ENCODE assay signal across 15 cellular contexts in genomic region chr15:31347981-31348803, GRCh38. TPM values are rescaled to one million over a fixed set of nuclear protein-coding genes. Genes with fewer than 3 reads are reported as not detected.
A peak's percentile ranks its signal among the peaks of the same experiment; 100 is the strongest.
DNase-seq lines count a peak whose midpoint lies in the region; ATAC-seq and TF ChIP-seq lines count a peak whose summit lies in the region.
"Had no signal": no experiment of that assay in that cellular context is flagged by ENCODE, and none has a peak within 500 bp of the region (broad histone marks: within the 10 kb centered on the region; RNA-seq: fewer than 3 reads in every experiment).

No MANE protein-coding gene starts in this region.

- peaks cover 100% of the 10 kb centered on the region for H3K79me2 ChIP-seq in MM.1S (ENCODE audit: low read length)

- no peak for ATAC-seq in CD8-positive, alpha-beta T cell
- ATAC-seq in central memory CD8-positive, alpha-beta T cell (replicated peaks; ENCODE audit: extremely low read depth, poor library complexity, severe bottlenecking): no peak
- no peak for ATAC-seq in psoas muscle
- no peak for ATAC-seq in HG02610 (IDR thresholded peaks at IDR 0.05; ENCODE audit: unreplicated experiment)
- ATAC-seq in GM21367 (IDR thresholded peaks at IDR 0.05; ENCODE audit: unreplicated experiment): no peak
- ATAC-seq: right lobe of liver had no signal

- H3K9me3 ChIP-seq in CD8-positive, alpha-beta T cell (ENCODE audit: low read length): no peaks in the 10 kb centered on the region
- no peaks in the 10 kb centered on the region for H3K9me3 ChIP-seq in MM.1S (replicated peaks; ENCODE audit: insufficient read depth, low read length)
- H3K9me3 ChIP-seq in psoas muscle: no peaks in the 10 kb centered on the region
- H3K9me3 ChIP-seq: right lobe of liver had no signal

- H3K27ac Mint-ChIP-seq in CD8-positive, alpha-beta T cell: peak overlapping the region; percentile 97
- peak overlapping the region; percentile 99 for H3K27ac Mint-ChIP-seq in central memory CD8-positive, alpha-beta T cell (ENCODE audit: low read depth)
- H3K27ac Mint-ChIP-seq: nephron had no signal

- peak overlapping the region; percentile 91 for H3K4me3 Mint-ChIP-seq in CD8-positive, alpha-beta T cell
- peak overlapping the region; percentile 96 for H3K4me3 Mint-ChIP-seq in central memory CD8-positive, alpha-beta T cell
- H3K4me3 Mint-ChIP-seq: H9, nephron had no signal

- peak in 1 of 7 experiments; percentile 29 for DNase-seq in CD8-positive, alpha-beta T cell
- DNase-seq in MM.1S: no peak
- DNase-seq in central memory CD8-positive, alpha-beta T cell (ENCODE audit: low spot score in 2 of 2): no peak
- DNase-seq in psoas muscle: peak in 1 of 2 donors; percentile 39
- no peak for DNase-seq in NCI-H2196 (lab: John Stamatoyannopoulos, UW; ENCODE audit: unreplicated experiment)
- DNase-seq: H9, Karpas-422, kidney glomerular epithelial cell, NCI-H2081, NCI-H82, SHP77 treated with DMSO at 0.1 percent for 48 hours had no signal

- H3K4me1 ChIP-seq in CD8-positive, alpha-beta T cell (ENCODE audit: insufficient read depth, low read length): peaks cover 99% of the 10 kb centered on the region
- peaks cover 81% of the 10 kb centered on the region for H3K4me1 ChIP-seq in MM.1S (ENCODE audit: low read length)
- peaks cover 97% of the 10 kb centered on the region for H3K4me1 ChIP-seq in psoas muscle

- CTCF ChIA-PET in CD8-positive, alpha-beta T cell (lab: Charles Lee): interaction anchor here (0.6 to 18.1 kb wide), 12 partner anchors 13 to 148 kb away, joined by 3 to 286 read pairs (median 4); no protein-coding TSS in a partner anchor

- H3K36me3 ChIP-seq in CD8-positive, alpha-beta T cell (ENCODE audit: insufficient read depth, low read length): peaks cover 4% of the 10 kb centered on the region
- H3K36me3 ChIP-seq in MM.1S (replicated peaks; ENCODE audit: insufficient read depth, low read length) (no peaks in the 10 kb centered on the region), psoas muscle (ENCODE audit: insufficient read depth in 1 of 2, low read depth in 1 of 2) (no peaks in the 10 kb centered on the region)
- H3K36me3 ChIP-seq: right lobe of liver had no signal

- H3K27me3 ChIP-seq in CD8-positive, alpha-beta T cell (ENCODE audit: insufficient read depth, low read length): no peaks in the 10 kb centered on the region
- H3K27me3 ChIP-seq in MM.1S (replicated peaks; ENCODE audit: insufficient read depth, low read length) (no peaks in the 10 kb centered on the region), psoas muscle (ENCODE audit: insufficient read depth in 3 of 3, low read length in 2 of 3) (no peaks in the 10 kb centered on the region)
- H3K27me3 ChIP-seq: right lobe of liver had no signal

- no peaks in the 10 kb centered on the region for H3K9me3 Mint-ChIP-seq in CD8-positive, alpha-beta T cell
- H3K9me3 Mint-ChIP-seq in central memory CD8-positive, alpha-beta T cell: no peaks in the 10 kb centered on the region
- H3K9me3 Mint-ChIP-seq: H9, nephron had no signal

- H3K4me2 ChIP-seq in MM.1S (ENCODE audit: low read depth, low read length): peak overlapping the region; percentile 99

- no peaks in the 10 kb centered on the region for H3K27me3 Mint-ChIP-seq in CD8-positive, alpha-beta T cell (ENCODE audit: low read depth)
- no peaks in the 10 kb centered on the region for H3K27me3 Mint-ChIP-seq in central memory CD8-positive, alpha-beta T cell

- POLR2A ChIA-PET in CD8-positive, alpha-beta T cell (lab: Charles Lee): interaction anchor here (0.6 to 16.5 kb wide), 10 partner anchors 11 to 135 kb away, joined by 3 to 296 read pairs (median 6); partner anchors contain the start of gene KLF13

- peak overlapping the region; percentile 42 for H3K4me3 ChIP-seq in CD8-positive, alpha-beta T cell (ENCODE audit: low read depth, low read length)
- peak overlapping the region; percentile 92; the same call in 1 of the 2 replicates for H3K4me3 ChIP-seq in MM.1S (ENCODE audit: low read length)
- H3K4me3 ChIP-seq in psoas muscle: no peak overlapping the region
- H3K4me3 ChIP-seq: right lobe of liver had no signal

- intact Hi-C loops in CD8-positive, alpha-beta T cell (cut with DNase I, micrococcal nuclease): loop anchor here (1.0 to 5.0 kb wide), 12 partner anchors 9 to 146 kb away; partner anchors contain the start of gene KLF13 (in 1 of the 2)
- intact Hi-C loops in psoas muscle (cut with DNase I): loop anchor here in 1 of 2 donors (10.0 kb wide), 1 partner anchor 383 kb away; no protein-coding TSS in a partner anchor

- no peak for TF ChIP-seq CTCF in CD8-positive, alpha-beta T cell (IDR thresholded peaks at IDR 0.05)
- TF ChIP-seq CTCF in MM.1S (IDR thresholded peaks at IDR 0.05; ENCODE audit: low read length) (no peak), psoas muscle (IDR thresholded peaks at IDR 0.05) (no peak)

- H3K9me2 ChIP-seq in MM.1S (replicated peaks; ENCODE audit: insufficient read depth, low read length): no peaks in the 10 kb centered on the region

- no peaks in the 10 kb centered on the region for H4K20me1 ChIP-seq in MM.1S (ENCODE audit: insufficient read depth, low read length)

- H3K4me1 Mint-ChIP-seq in CD8-positive, alpha-beta T cell (ENCODE audit: low read depth): peaks cover 98% of the 10 kb centered on the region
- H3K4me1 Mint-ChIP-seq in central memory CD8-positive, alpha-beta T cell: peaks cover 95% of the 10 kb centered on the region

- H3K27ac ChIP-seq in CD8-positive, alpha-beta T cell (ENCODE audit: low read depth, low read length): peak overlapping the region; percentile 70
- peak overlapping the region; percentile 98 for H3K27ac ChIP-seq in MM.1S (ENCODE audit: low read length)
- peak overlapping the region; percentile 97 for H3K27ac ChIP-seq in psoas muscle
- H3K27ac ChIP-seq: right lobe of liver had no signal

- peaks cover 96% of the 10 kb centered on the region for H3F3A ChIP-seq in MM.1S (ENCODE audit: insufficient read depth, low read length)

- peak overlapping the region; percentile 93; the same call in 1 of the 2 replicates for H3K9ac ChIP-seq in MM.1S (ENCODE audit: low read length)

- H2AFZ ChIP-seq in MM.1S (ENCODE audit: low read length): no peak overlapping the region

- WGBS in psoas muscle, 3 donors: 90 to 93% (median 90%) methylated on average over 19 of the region's 19 CpGs

- peaks cover 36% of the 10 kb centered on the region for H3K36me3 Mint-ChIP-seq in CD8-positive, alpha-beta T cell
- H3K36me3 Mint-ChIP-seq in central memory CD8-positive, alpha-beta T cell (ENCODE audit: insufficient read depth): peaks cover 63% of the 10 kb centered on the region

RNA-seq across cellular contexts. Expression of gene KLF13, which starts 21.6 kb away (rescaled TPM):
- total RNA-seq in CD8-positive, alpha-beta T cell: 100 to 1,000 TPM; 359 to 364 TPM
- 10 to 100 TPM; 11.9 to 45.6 (median 25.2) TPM for total RNA-seq in psoas muscle
- 10 to 100 TPM; 14.5 to 29.0 (median 20.4) TPM for polyA plus RNA-seq in psoas muscle

Comparison
In these comparisons a context has a peak if more than half of its experiments do, and no peak if none do; other contexts are left out.
1. RNA of gene KLF13, which starts 21.6 kb away (total RNA-seq): 359 to 364 TPM in CD8-positive, alpha-beta T cell; 11.9 to 45.6 TPM in psoas muscle; every median in the first group is over 4 times any median in the second.
2. Peak in every context shown above with its lines, with median percentiles within 50 percentile points of each other: H3K27ac ChIP-seq.